Comparison of ENCODE assay signal across 18 cellular contexts in genomic region chr18:44897445-44898215, GRCh38.
DNase-seq lines count a peak whose midpoint lies in the region; ATAC-seq and TF ChIP-seq lines count a peak whose summit lies in the region.
"Had no signal": no experiment of that assay in that cellular context is flagged by ENCODE, and none has a peak within 500 bp of the region (broad histone marks: within the 10 kb centered on the region; RNA-seq: fewer than 3 reads in every experiment).

No MANE protein-coding gene starts in this region.

- H3K4me1 ChIP-seq in muscle layer of colon (ENCODE audit: insufficient read depth, low read length) = peaks cover 28% of the 10 kb centered on the region
- H3K4me1 ChIP-seq: Caco-2, colonic mucosa had no signal

- no peaks in the 10 kb centered on the region for H3K9me3 ChIP-seq in muscle layer of colon (ENCODE audit: low read length)
- H3K9me3 ChIP-seq: Caco-2, colonic mucosa, sigmoid colon had no signal

- peak overlapping the region; percentile 3 for H3K27ac ChIP-seq in muscle layer of colon (ENCODE audit: low read depth, low read length)
- H3K27ac ChIP-seq: colonic mucosa, sigmoid colon had no signal

- intact Hi-C loops in natural killer cell (cut with micrococcal nuclease) = no loop called here

- H3K27me3 ChIP-seq in muscle layer of colon (ENCODE audit: control insufficient read depth in 1 of 2, insufficient read depth in 2 of 2, low read length in 2 of 2) = no peaks in the 10 kb centered on the region
- H3K27me3 ChIP-seq: colonic mucosa, sigmoid colon had no signal

- peaks cover 34 to 41% of the 10 kb centered on the region in 2 donors for H3K4me1 Mint-ChIP-seq in natural killer cell

- no peak overlapping the region for H3K4me3 ChIP-seq in muscle layer of colon (ENCODE audit: low read depth in 1 of 2, low read length in 2 of 2)
- H3K4me3 ChIP-seq: colonic mucosa, GM12878, sigmoid colon had no signal

- no peaks in the 10 kb centered on the region for H3K27me3 Mint-ChIP-seq in natural killer cell (ENCODE audit: low read depth in 2 of 2)

- no peak overlapping the region for H3K9ac ChIP-seq in muscle layer of colon (ENCODE audit: low read length)

- peaks cover 0 to 2% of the 10 kb centered on the region in 2 donors for H3K9me3 Mint-ChIP-seq in natural killer cell

- H3K4me3 Mint-ChIP-seq in natural killer cell = no peak overlapping the region
- H3K4me3 Mint-ChIP-seq: mesothelial cell of epicardium had no signal

- DNase-seq in DMS153 (lab: John Stamatoyannopoulos, UW) = peak; percentile 68
- DNase-seq in NCI-H1092 treated with DMSO at 0.1 percent for 48 hours (lab: John Stamatoyannopoulos, UW) = peak; percentile 98
- DNase-seq in NCI-H748 (lab: John Stamatoyannopoulos, UW; ENCODE audit: unreplicated experiment) = peak; percentile 99
- DNase-seq in mucosa of gallbladder (ENCODE audit: low spot score) = no peak
- DNase-seq in natural killer cell = no peak
- no peak for DNase-seq in dedifferentiated amniotic fluid mesenchymal stem cell (ENCODE audit: extremely low spot score)
- DNase-seq: activated CD4-positive, alpha-beta T cell treated with anti-CD3 and anti-CD28 coated beads for 1 hour; activated naive CD4-positive, alpha-beta T cell treated with Interleukin-2 at 50 U/mL for 16 hours; Caco-2; colonic mucosa; foreskin fibroblast; left colon; SIG-M5; sigmoid colon; substantia nigra had no signal

- no peaks in the 10 kb centered on the region for H3K36me3 Mint-ChIP-seq in natural killer cell

- no peak for ATAC-seq in natural killer cell
- ATAC-seq: GM12878 had no signal

- no peaks in the 10 kb centered on the region for H3K36me3 ChIP-seq in muscle layer of colon (ENCODE audit: insufficient read depth, low read length)
- H3K36me3 ChIP-seq: colonic mucosa, sigmoid colon had no signal

- no peak for TF ChIP-seq CTCF in natural killer cell (IDR thresholded peaks at IDR 0.05)

- no peak overlapping the region for H3K27ac Mint-ChIP-seq in natural killer cell
- H3K27ac Mint-ChIP-seq: mesothelial cell of epicardium had no signal

Comparison
In these comparisons a context has a peak if more than half of its experiments do, and no peak if none do; other contexts are left out.
1. DNase-seq: peak in DMS153 (single experiment), NCI-H1092 treated with DMSO at 0.1 percent for 48 hours (single experiment) and NCI-H748 (single experiment); none in mucosa of gallbladder (single experiment), natural killer cell (single experiment) and dedifferentiated amniotic fluid mesenchymal stem cell (single experiment).